In genomic region chr9:123738664-123739063, GRCh38 we compare ENCODE assay signal across 34 cellular contexts.
"Had no signal": no experiment of that assay in that cellular context is flagged by ENCODE, and none has a peak within 500 bp of the region (broad histone marks: within the 10 kb centered on the region; RNA-seq: fewer than 3 reads in every experiment).

No MANE protein-coding gene starts in this region.

- FAIRE-seq: astrocyte, TTC549 had no signal

- H3K36me3 ChIP-seq: adrenal gland, brain microvascular endothelial cell, breast epithelium, WERI-Rb-1 had no signal

- H3K4me3 ChIP-seq: adrenal gland, body of pancreas, breast epithelium had no signal

- H3K27ac Mint-ChIP-seq: activated B cell treated with CpG ODN at 0.5 μM for 24 hours; activated CD4-positive, alpha-beta memory T cell treated with anti-CD3 and anti-CD28 coated beads, Interleukin-2, amount 10 ng/mL, durations not matched to agents 7 days and 5 days; activated CD4-positive, alpha-beta T cell treated with anti-CD3 and anti-CD28 coated beads, Interleukin-2, amount 10 ng/mL, durations not matched to agents 7 days and 5 days; activated CD8-positive, alpha-beta memory T cell treated with anti-CD3 and anti-CD28 coated beads, Interleukin-2, amount 10 ng/mL, durations not matched to agents 7 days and 5 days; activated CD8-positive, alpha-beta T cell treated with anti-CD3 and anti-CD28 coated beads, Interleukin-2, amount 10 ng/mL, durations not matched to agents 7 days and 5 days; activated naive CD4-positive, alpha-beta T cell treated with anti-CD3 and anti-CD28 coated beads for 36 hours; activated naive CD4-positive, alpha-beta T cell treated with anti-CD3 and anti-CD28 coated beads, Interleukin-2, amount 50 U/mL, for 72 hours; activated naive CD8-positive, alpha-beta T cell treated with anti-CD3 and anti-CD28 coated beads for 36 hours; activated T-cell treated with anti-CD3 and anti-CD28 coated beads, Interleukin-2, amount 50 U/mL, for 24 hours; T-helper 1 cell treated with Interleukin-12 subunit alpha and Interleukin-12 subunit beta and Interleukin-4 antibody, amounts not matched to agents 30 μg/mL and 1 μg/mL, for 36 hours; T-helper 2 cell treated with Interferon-gamma antibody and Interleukin-4, amounts not matched to agents 5 μg/mL and 100 μg/mL, for 36 hours had no signal

- H3K4me3 Mint-ChIP-seq: activated B cell treated with CpG ODN at 0.5 μM for 24 hours; activated CD4-positive, alpha-beta memory T cell treated with anti-CD3 and anti-CD28 coated beads, Interleukin-2, amount 10 ng/mL, durations not matched to agents 7 days and 5 days; activated CD4-positive, alpha-beta T cell treated with anti-CD3 and anti-CD28 coated beads, Interleukin-2, amount 10 ng/mL, durations not matched to agents 7 days and 5 days; activated CD8-positive, alpha-beta memory T cell treated with anti-CD3 and anti-CD28 coated beads, Interleukin-2, amount 10 ng/mL, durations not matched to agents 7 days and 5 days; activated CD8-positive, alpha-beta T cell treated with anti-CD3 and anti-CD28 coated beads, Interleukin-2, amount 10 ng/mL, durations not matched to agents 7 days and 5 days; activated naive CD4-positive, alpha-beta T cell treated with anti-CD3 and anti-CD28 coated beads for 36 hours; activated naive CD8-positive, alpha-beta T cell treated with anti-CD3 and anti-CD28 coated beads for 36 hours; activated T-cell treated with anti-CD3 and anti-CD28 coated beads, Interleukin-2, amount 50 U/mL, for 24 hours; T-helper 1 cell treated with Interleukin-12 subunit alpha and Interleukin-12 subunit beta and Interleukin-4 antibody, amounts not matched to agents 30 μg/mL and 1 μg/mL, for 36 hours; T-helper 2 cell treated with Interferon-gamma antibody and Interleukin-4, amounts not matched to agents 5 μg/mL and 100 μg/mL, for 36 hours had no signal

- H3K27me3 ChIP-seq: adrenal gland, body of pancreas, brain microvascular endothelial cell, breast epithelium had no signal

- H3K27me3 Mint-ChIP-seq: activated B cell treated with CpG ODN at 0.5 μM for 24 hours; activated CD4-positive, alpha-beta memory T cell treated with anti-CD3 and anti-CD28 coated beads, Interleukin-2, amount 10 ng/mL, durations not matched to agents 7 days and 5 days; activated CD4-positive, alpha-beta T cell treated with anti-CD3 and anti-CD28 coated beads, Interleukin-2, amount 10 ng/mL, durations not matched to agents 7 days and 5 days; activated CD8-positive, alpha-beta memory T cell treated with anti-CD3 and anti-CD28 coated beads, Interleukin-2, amount 10 ng/mL, durations not matched to agents 7 days and 5 days; activated naive CD8-positive, alpha-beta T cell treated with anti-CD3 and anti-CD28 coated beads for 36 hours; activated T-cell treated with anti-CD3 and anti-CD28 coated beads, Interleukin-2, amount 50 U/mL, for 24 hours had no signal

- H3K4me1 ChIP-seq: breast epithelium had no signal

- H3K36me3 Mint-ChIP-seq: activated CD8-positive, alpha-beta memory T cell treated with anti-CD3 and anti-CD28 coated beads, Interleukin-2, amount 10 ng/mL, durations not matched to agents 7 days and 5 days had no signal

- H3K27ac ChIP-seq: adrenal gland, body of pancreas, brain microvascular endothelial cell, breast epithelium, WERI-Rb-1 had no signal

- ATAC-seq: activated CD8-positive, alpha-beta memory T cell treated with anti-CD3 and anti-CD28 coated beads, Interleukin-2, amount 10 ng/mL, durations not matched to agents 7 days and 5 days; activated CD8-positive, alpha-beta T cell treated with anti-CD3 and anti-CD28 coated beads, Interleukin-2, amount 10 ng/mL, durations not matched to agents 7 days and 5 days; body of pancreas had no signal

- H3K4me1 Mint-ChIP-seq: activated CD4-positive, alpha-beta memory T cell treated with anti-CD3 and anti-CD28 coated beads, Interleukin-2, amount 10 ng/mL, durations not matched to agents 7 days and 5 days; activated CD4-positive, alpha-beta T cell treated with anti-CD3 and anti-CD28 coated beads, Interleukin-2, amount 10 ng/mL, durations not matched to agents 7 days and 5 days; activated CD8-positive, alpha-beta memory T cell treated with anti-CD3 and anti-CD28 coated beads, Interleukin-2, amount 10 ng/mL, durations not matched to agents 7 days and 5 days had no signal

- H3K9me3 Mint-ChIP-seq: activated B cell treated with CpG ODN at 0.5 μM for 24 hours; activated CD4-positive, alpha-beta memory T cell treated with anti-CD3 and anti-CD28 coated beads, Interleukin-2, amount 10 ng/mL, durations not matched to agents 7 days and 5 days; activated CD4-positive, alpha-beta T cell treated with anti-CD3 and anti-CD28 coated beads, Interleukin-2, amount 10 ng/mL, durations not matched to agents 7 days and 5 days; activated naive CD4-positive, alpha-beta T cell treated with anti-CD3 and anti-CD28 coated beads for 36 hours; activated naive CD4-positive, alpha-beta T cell treated with anti-CD3 and anti-CD28 coated beads, Interleukin-2, amount 50 U/mL, for 72 hours; activated naive CD8-positive, alpha-beta T cell treated with anti-CD3 and anti-CD28 coated beads for 36 hours; activated T-cell treated with anti-CD3 and anti-CD28 coated beads, Interleukin-2, amount 50 U/mL, for 24 hours; T-helper 1 cell treated with Interleukin-12 subunit alpha and Interleukin-12 subunit beta and Interleukin-4 antibody, amounts not matched to agents 30 μg/mL and 1 μg/mL, for 36 hours; T-helper 2 cell treated with Interferon-gamma antibody and Interleukin-4, amounts not matched to agents 5 μg/mL and 100 μg/mL, for 36 hours had no signal

- DNase-seq: activated B cell treated with CpG ODN at 0.5 μM for 24 hours; activated CD4-positive, alpha-beta memory T cell treated with anti-CD3 and anti-CD28 coated beads, Interleukin-2, amount 10 ng/mL, durations not matched to agents 7 days and 5 days; activated CD4-positive, alpha-beta T cell treated with anti-CD3 and anti-CD28 coated beads for 48 hours; activated CD4-positive, alpha-beta T cell treated with anti-CD3 and anti-CD28 coated beads, Interleukin-2, amount 10 ng/mL, durations not matched to agents 7 days and 5 days; activated CD4-positive, alpha-beta T cell treated with anti-CD3 and anti-CD28 coated beads, Interleukin-2, amount 50 U/mL, for 48 hours; activated CD4-positive, CD25-positive, alpha-beta regulatory T cell treated with anti-CD3 and anti-CD28 coated beads, Interleukin-2, amount 50 U/mL, for 72 hours; activated CD8-positive, alpha-beta memory T cell treated with anti-CD3 and anti-CD28 coated beads for 24 hours; activated CD8-positive, alpha-beta memory T cell treated with anti-CD3 and anti-CD28 coated beads, Interleukin-2, amount 10 ng/mL, durations not matched to agents 7 days and 5 days; activated CD8-positive, alpha-beta memory T cell treated with anti-CD3 and anti-CD28 coated beads, Interleukin-2, amount 50 U/mL, for 48 hours; activated CD8-positive, alpha-beta T cell treated with anti-CD3 and anti-CD28 coated beads, Interleukin-2, amount 10 ng/mL, durations not matched to agents 7 days and 5 days; activated effector memory CD4-positive, alpha-beta T cell treated with anti-CD3 and anti-CD28 coated beads, Interleukin-2, amount 50 U/mL, for 16 hours; activated gamma-delta T cell treated with Interleukin-2 at 50 U/mL for 16 hours; activated naive CD4-positive, alpha-beta T cell; activated naive CD4-positive, alpha-beta T cell treated with anti-CD3 and anti-CD28 coated beads for 36 hours; activated naive CD4-positive, alpha-beta T cell treated with anti-CD3 and anti-CD28 coated beads, Interleukin-2, amount 50 U/mL, for 16 hours; activated naive CD8-positive, alpha-beta T cell treated with anti-CD3 and anti-CD28 coated beads for 36 hours; activated T-cell treated with anti-CD3 and anti-CD28 coated beads, Interleukin-2, amount 50 U/mL, for 24 hours; activated T-cell treated with anti-CD3 and anti-CD28 coated beads, Interleukin-2, amount 50 U/mL, for 48 hours; adrenal gland; amniotic stem cell; aorta; body of pancreas; brain microvascular endothelial cell; central memory CD4-positive, alpha-beta T cell; T-helper 1 cell; T-helper 2 cell; T-helper 9 cell; WERI-Rb-1 had no signal

- H3K9me3 ChIP-seq: adrenal gland, body of pancreas, breast epithelium had no signal
